In genomic region chr17:4709794-4710692, GRCh38 we compare ENCODE assay signal across 1 cellular context.
A peak's percentile ranks its signal among the peaks of the same experiment; 100 is the strongest.
TF ChIP-seq lines count a peak whose summit lies in the region.

Gene ARRB2 (plus strand): TSS chr17:4710632. CDS start chr17:4710722, 90 bp downstream.

TF ChIP-seq in WTC11, 78 proteins besides CTCF, POLR2A, EP300 and RAD21 (continued from another document):
- TF ChIP-seq E2F5 (CRISPR knock-in tag; IDR thresholded peaks at IDR 0.05) (peak; percentile 87; the same call in 1 of the 2 replicates), ZNF425 (CRISPR knock-in tag; conservative IDR thresholded peaks at IDR 0.05) (no peak), HMGXB4 (CRISPR knock-in tag; IDR thresholded peaks at IDR 0.05) (peak; percentile 70; the same call in 1 of the 2 replicates), MXD4 (CRISPR knock-in tag; IDR thresholded peaks at IDR 0.05; ENCODE audit: borderline replicate concordance) (no peak), RORB (CRISPR knock-in tag; IDR thresholded peaks at IDR 0.05) (no peak), ZNF317 (CRISPR knock-in tag; IDR thresholded peaks at IDR 0.05; ENCODE audit: borderline replicate concordance, low read depth) (peak; percentile 88), HMGA2 (CRISPR knock-in tag; IDR thresholded peaks at IDR 0.05) (0 out of 2 replicates have a peak, but pooled peaks have one; percentile 11), ETV6 (CRISPR knock-in tag; IDR thresholded peaks at IDR 0.05) (0 out of 2 replicates have a peak, but pooled peaks have one; percentile 19), KAT7 (CRISPR knock-in tag; IDR thresholded peaks at IDR 0.05; ENCODE audit: borderline replicate concordance) (no peak), ZNF121 (CRISPR knock-in tag; IDR thresholded peaks at IDR 0.05) (0 out of 2 replicates have a peak, but pooled peaks have one; percentile 33), FOXP4 (CRISPR knock-in tag; IDR thresholded peaks at IDR 0.05) (peak; percentile 60; the same call in 1 of the 2 replicates), SP1 (CRISPR knock-in tag; conservative IDR thresholded peaks at IDR 0.05) (peak; percentile 83), FOXK1 (CRISPR knock-in tag; IDR thresholded peaks at IDR 0.05) (0 out of 2 replicates have a peak, but pooled peaks have one; percentile 59)
